ENCODE assay signal across 9 cellular contexts in genomic region chr17:37358830-37359681, GRCh38. TPM values are rescaled to one million over a fixed set of nuclear protein-coding genes. Genes with fewer than 3 reads are reported as not detected.
A peak's percentile ranks its signal among the peaks of the same experiment; 100 is the strongest.
DNase-seq lines count a peak whose midpoint lies in the region; ATAC-seq and TF ChIP-seq lines count a peak whose summit lies in the region.
"Had no signal": no experiment of that assay in that cellular context is flagged by ENCODE, and none has a peak within 500 bp of the region (broad histone marks: within the 10 kb centered on the region; RNA-seq: fewer than 3 reads in every experiment).

No MANE protein-coding gene starts in this region.

- H3K4me1 Mint-ChIP-seq in WTC11: peaks cover 36% of the 10 kb centered on the region

- POLR2A ChIA-PET in WTC11 (lab: Charles Lee): interaction anchor here (0.5 to 1.5 kb wide), 7 partner anchors 8 to 1526 kb away, joined by 3 to 5 read pairs (median 4); partner anchors contain the start of gene SYNRG

- no peaks in the 10 kb centered on the region for H3K27me3 Mint-ChIP-seq in WTC11 (ENCODE audit: low read depth)

- H3K9me3 Mint-ChIP-seq in WTC11: no peaks in the 10 kb centered on the region

- ATAC-seq in GM18873 (IDR thresholded peaks at IDR 0.05; ENCODE audit: low FRiP score, unreplicated experiment) (peak; percentile 78), HG03135 (IDR thresholded peaks at IDR 0.05; ENCODE audit: unreplicated experiment) (peak; percentile 87), WTC11 (peak; percentile 93)

- H3K4me3 ChIP-seq in cardiac fibroblast (replicated peaks in 1 of 2; ENCODE audit: low read depth in 2 of 2, low read length in 2 of 2): peak overlapping the region; percentile 90 to 91

- DNase-seq in AG08396 (ENCODE audit: low spot score) (peak; percentile 99), NCI-H2227 (lab: John Stamatoyannopoulos, UW; ENCODE audit: unreplicated experiment) (peak; percentile 91), WTC11 (ENCODE audit: low spot score) (peak; percentile 98), cardiac fibroblast (ENCODE audit: low read depth in 2 of 2) (peak; percentile 94 to 98), iris pigment epithelial cell (ENCODE audit: low read depth) (peak; percentile 94)
- peak; percentile 78 to 90 for DNase-seq in stimulated activated CD4-positive, alpha-beta T cell treated with anti-CD3 and anti-CD28 coated beads, Interleukin-12 subunit alpha, Interleukin-12 subunit beta, amount 100 ng/mL, for 24 hours (ENCODE audit: low read depth in 2 of 2)

- CTCF ChIA-PET in WTC11 (lab: Charles Lee): interaction anchor here (0.6 to 2.6 kb wide), 11 partner anchors 8 to 1059 kb away, joined by 3 to 58 read pairs (median 4); partner anchors contain the start of gene SYNRG

- peak overlapping the region; percentile 97 for H3K4me3 Mint-ChIP-seq in WTC11

- H3K27ac Mint-ChIP-seq in WTC11: peak overlapping the region; percentile 99

- TF ChIP-seq CTCF in WTC11 (IDR thresholded peaks at IDR 0.05) (no peak), cardiac fibroblast (IDR thresholded peaks at IDR 0.05; ENCODE audit: low read depth, low read length) (peak; percentile 5)

- H3K36me3 Mint-ChIP-seq in WTC11: peaks cover 3% of the 10 kb centered on the region; the same call in 1 of the 2 replicates

TF ChIP-seq in WTC11, 78 proteins besides CTCF, POLR2A, EP300 and RAD21 (continues in another document):
- TF ChIP-seq ARID4B (CRISPR knock-in tag; IDR thresholded peaks at IDR 0.05; ENCODE audit: borderline replicate concordance) (peak; percentile 27; the same call in 1 of the 2 replicates), JAZF1 (CRISPR knock-in tag; IDR thresholded peaks at IDR 0.05) (no peak), NFYB (CRISPR knock-in tag; conservative IDR thresholded peaks at IDR 0.05; ENCODE audit: low read depth) (peak; percentile 72), ZNF281 (CRISPR knock-in tag; IDR thresholded peaks at IDR 0.05) (peak; percentile 28; the same call in 1 of the 2 replicates), MAX (CRISPR knock-in tag; IDR thresholded peaks at IDR 0.05) (peak; percentile 86; the same call in 1 of the 2 replicates), ESRRA (CRISPR knock-in tag; IDR thresholded peaks at IDR 0.05; ENCODE audit: borderline replicate concordance) (0 out of 2 replicates have a peak, but pooled peaks have one; percentile 23), RELA (CRISPR knock-in tag; IDR thresholded peaks at IDR 0.05; ENCODE audit: borderline replicate concordance) (peak; percentile 63; the same call in 1 of the 2 replicates), CBFB (CRISPR knock-in tag; IDR thresholded peaks at IDR 0.05; ENCODE audit: low read depth) (no peak), NR2C2 (CRISPR knock-in tag; IDR thresholded peaks at IDR 0.05) (0 out of 2 replicates have a peak, but pooled peaks have one; percentile 53), SP1 (CRISPR knock-in tag; conservative IDR thresholded peaks at IDR 0.05) (peak; percentile 83), CREB1 (CRISPR knock-in tag; IDR thresholded peaks at IDR 0.05) (no peak), HMGXB4 (CRISPR knock-in tag; IDR thresholded peaks at IDR 0.05) (peak; percentile 68; the same call in 1 of the 2 replicates), USF1 (CRISPR knock-in tag; IDR thresholded peaks at IDR 0.05) (no peak), FOXP1 (CRISPR knock-in tag; IDR thresholded peaks at IDR 0.05; ENCODE audit: borderline replicate concordance) (peak; percentile 72; the same call in 1 of the 2 replicates), HMGA2 (CRISPR knock-in tag; IDR thresholded peaks at IDR 0.05) (no peak), ZNF121 (CRISPR knock-in tag; IDR thresholded peaks at IDR 0.05) (0 out of 2 replicates have a peak, but pooled peaks have one; percentile 55), IRF1 (CRISPR knock-in tag; IDR thresholded peaks at IDR 0.05) (no peak; the same call in 1 of the 2 replicates), ATF1 (CRISPR knock-in tag; IDR thresholded peaks at IDR 0.05) (0 out of 2 replicates have a peak, but pooled peaks have one; percentile 32), FOXJ3 (CRISPR knock-in tag; IDR thresholded peaks at IDR 0.05; ENCODE audit: borderline replicate concordance) (no peak)

RNA-seq across cellular contexts. Expression of gene C17orf78, which starts 16.7 kb away (rescaled TPM):
- total RNA-seq in WTC11 (2021): not detected in 3 replicates
- total RNA-seq: T-helper 1 cell treated with Interleukin-12 subunit alpha and Interleukin-12 subunit beta and Interleukin-4 antibody, amounts not matched to agents 30 ng/mL and 1 ng/mL, for 36 hours had no signal

RNA-seq across cellular contexts. Expression of gene ACACA, which starts 47.6 kb away (rescaled TPM):
- 167 to 177 TPM (median 173 TPM) in 3 replicates for total RNA-seq in WTC11 (2021)

RNA-seq across cellular contexts. Expression of gene TADA2A, which starts 47.6 kb away (rescaled TPM):
- 16.5 to 22.2 TPM (median 19.2 TPM) in 3 replicates for total RNA-seq in WTC11 (2021)

Comparison
In these comparisons a context has a peak if more than half of its experiments do, and no peak if none do; other contexts are left out.
1. Peak in every context shown above with its lines: DNase-seq, ATAC-seq and H3K4me3 ChIP-seq.